Comparison of ENCODE assay signal across 8 cellular contexts in genomic region chr11:75351541-75352416, GRCh38. TPM values are rescaled to one million over a fixed set of nuclear protein-coding genes. Genes with fewer than 3 reads are reported as not detected.
DNase-seq lines count a peak whose midpoint lies in the region; ATAC-seq, FAIRE-seq and TF ChIP-seq lines count a peak whose summit lies in the region.

Gene ARRB1, minus strand, starts transcription at chr11:75351661. Its CDS starts 54 bp downstream, at chr11:75351607.

- H3K27me3 ChIP-seq in GM12878 (replicated peaks in 1 of 2; ENCODE audit: control insufficient read depth in 2 of 2, insufficient read depth in 2 of 2, low read length in 1 of 2), result peaks cover 0 to 4% of the 10 kb centered on the region in 2 experiments; a peak in 1 of 4 replicates

- 2% methylated on average over 59 of the region's 95 CpGs for WGBS in GM12878 (ENCODE audit: insufficient coverage, insufficient replicate concordance, low lambda C conversion rate, missing lambda C conversion rate)

- POLR2A ChIA-PET in GM12878 (lab: Charles Lee), result interaction anchor here (0.6 to 2.2 kb wide), 5 partner anchors 11 to 64 kb away, joined by 3 to 8 read pairs (median 4); no protein-coding TSS in a partner anchor

- H3K27ac ChIP-seq in GM12878 (ENCODE audit: control insufficient read depth, insufficient read depth), result no peak within 1 kb of the TSS; the same call in 1 of the 2 replicates

- RAD21 ChIA-PET in GM12878 (lab: Charles Lee; ENCODE audit: unreplicated experiment), result interaction anchor here (0.9 to 3.3 kb wide), 6 partner anchors 11 to 93 kb away, joined by 3 to 14 read pairs (median 8); no protein-coding TSS in a partner anchor

- no peaks in the 10 kb centered on the region for H3K9me3 ChIP-seq in GM12878 (replicated peaks; ENCODE audit: control insufficient read depth, insufficient read depth, low read length)

- SMC1A ChIA-PET in GM12878 (lab: Charles Lee; ENCODE audit: uncharacterized antibody, unreplicated experiment), result interaction anchor here (0.8 to 2.4 kb wide), 6 partner anchors 8 to 72 kb away, joined by 3 to 9 read pairs (median 5); no protein-coding TSS in a partner anchor

- peak; percentile 51; the same call in 1 of the 2 replicates for TF ChIP-seq POLR2A in GM12878 (IDR thresholded peaks at IDR 0.05; ENCODE audit: low read depth, low read length)

- H3K36me3 ChIP-seq in GM12878 (ENCODE audit: control insufficient read depth in 2 of 2, insufficient read depth in 2 of 2, low read length in 1 of 2), result no peaks in the 10 kb centered on the region

- peaks cover 7% of the 10 kb centered on the region for H3K36me3 Mint-ChIP-seq in T-helper 2 cell treated with Interferon-gamma antibody and Interleukin-4, amounts not matched to agents 5 μg/mL and 100 μg/mL, for 36 hours (ENCODE audit: low read depth)

- peak within 1 kb of the TSS; percentile 87 for H3K4me3 Mint-ChIP-seq in T-helper 2 cell treated with Interferon-gamma antibody and Interleukin-4, amounts not matched to agents 5 μg/mL and 100 μg/mL, for 36 hours

- DNase-seq in CD1c-positive myeloid dendritic cell (ENCODE audit: extremely low spot score) (peak; percentile 85), HT1080 (ENCODE audit: low read depth) (no peak), GM12878 (ENCODE audit: low read depth, low spot score) (no peak), sciatic nerve (ENCODE audit: low spot score) (peak; percentile 79)
- peak; percentile 53 for DNase-seq in T-helper 2 cell treated with Interferon-gamma antibody and Interleukin-4, amounts not matched to agents 5 μg/mL and 100 μg/mL, for 36 hours (ENCODE audit: low spot score)

- peaks cover 37% of the 10 kb centered on the region for H3K4me1 Mint-ChIP-seq in T-helper 2 cell treated with Interferon-gamma antibody and Interleukin-4, amounts not matched to agents 5 μg/mL and 100 μg/mL, for 36 hours (ENCODE audit: low read depth)

- in situ Hi-C loops in GM12878 (cut with MboI), result no loop called here

- CTCF ChIA-PET in GM12878 (lab: Yijun Ruan, JAX), result interaction anchor here (0.9 to 4.4 kb wide), 11 partner anchors 9 to 170 kb away, joined by 3 to 25 read pairs (median 6); no protein-coding TSS in a partner anchor

- no peaks in the 10 kb centered on the region for H4K20me1 ChIP-seq in GM12878 (ENCODE audit: control insufficient read depth, insufficient read depth)

- peaks cover 25% of the 10 kb centered on the region for H3K79me2 ChIP-seq in GM12878 (ENCODE audit: control insufficient read depth, insufficient read depth, low read length)

- peak within 1 kb of the TSS; percentile 92 for H3K4me2 ChIP-seq in GM12878 (ENCODE audit: control insufficient read depth, insufficient read depth)

- H3K27ac Mint-ChIP-seq in T-helper 2 cell treated with Interferon-gamma antibody and Interleukin-4, amounts not matched to agents 5 μg/mL and 100 μg/mL, for 36 hours, result peak within 1 kb of the TSS; percentile 92

- FAIRE-seq in GM12878 (lab: Jason Lieb, UNC), result no peak

- no peaks in the 10 kb centered on the region for H3K9me3 Mint-ChIP-seq in T-helper 2 cell treated with Interferon-gamma antibody and Interleukin-4, amounts not matched to agents 5 μg/mL and 100 μg/mL, for 36 hours

- intact Hi-C loops in GM12878 (cut with micrococcal nuclease; ENCODE audit: unreplicated experiment), result no loop called here
- intact Hi-C loops in sciatic nerve (cut with DNase I), result no loop called here

- peak within 1 kb of the TSS; percentile 73 for H3K4me3 ChIP-seq in GM12878
- peak within 1 kb of the TSS; percentile 78 for H3K4me3 ChIP-seq in iPS-11a (ENCODE audit: low read depth, low read length)

- no TSS peak for BruUV-seq in GM12878 (replicated peaks; lab: Mats Ljungman, UMichigan)

- H3K9ac ChIP-seq in GM12878 (ENCODE audit: control insufficient read depth, insufficient read depth, low read length), result peak within 1 kb of the TSS; percentile 58

- H3K4me1 ChIP-seq in GM12878 (ENCODE audit: control insufficient read depth, insufficient read depth, low read length), result peaks cover 13% of the 10 kb centered on the region; the same call in 1 of the 2 replicates

- no peak for TF ChIP-seq CTCF in GM12878 (IDR thresholded peaks at IDR 0.05 in 2 of 3, conservative IDR thresholded peaks at IDR 0.05 in 1 of 3; ENCODE audit: control insufficient read depth in 2 of 3, extremely low read depth in 1 of 3, insufficient read depth in 1 of 3, low read depth in 3 of 3, low read length in 3 of 3)

- no peak for TF ChIP-seq RAD21 in GM12878 (IDR thresholded peaks at IDR 0.05; ENCODE audit: insufficient read depth, low read depth, low read length)

- ATAC-seq in GM12878 (peak; percentile 61), sciatic nerve (peak; percentile 64), HG02981 (IDR thresholded peaks at IDR 0.05; ENCODE audit: unreplicated experiment) (no peak), GM18873 (IDR thresholded peaks at IDR 0.05; ENCODE audit: low FRiP score, unreplicated experiment) (no peak)

- peak within 1 kb of the TSS; percentile 71 for H2AFZ ChIP-seq in GM12878 (ENCODE audit: control insufficient read depth, low read depth, low read length)

- H3K27me3 Mint-ChIP-seq in T-helper 2 cell treated with Interferon-gamma antibody and Interleukin-4, amounts not matched to agents 5 μg/mL and 100 μg/mL, for 36 hours (ENCODE audit: low read depth), result no peaks in the 10 kb centered on the region

- TF ChIP-seq EP300 in GM12878 (IDR thresholded peaks at IDR 0.05; ENCODE audit: borderline replicate concordance in 1 of 2, control insufficient read depth in 1 of 2, low read depth in 2 of 2, low read length in 2 of 2), result no peak

TF ChIP-seq in GM12878, 131 proteins besides CTCF, POLR2A, EP300 and RAD21 (continues in another document):
- TF ChIP-seq NFIC (IDR thresholded peaks at IDR 0.05; ENCODE audit: low read depth, low read length) (no peak), ATF7 (IDR thresholded peaks at IDR 0.05; ENCODE audit: low read depth) (no peak), NKRF (conservative IDR thresholded peaks at IDR 0.05) (peak; percentile 34; the same call in 1 of the 2 replicates), DPF2 (IDR thresholded peaks at IDR 0.05) (peak; percentile 16), BACH1 (IDR thresholded peaks at IDR 0.05; ENCODE audit: borderline replicate concordance) (peak; percentile 74; the same call in 1 of the 2 replicates), EGR1 (IDR thresholded peaks at IDR 0.05; ENCODE audit: borderline replicate concordance in 1 of 2, low read depth in 2 of 2, low read length in 2 of 2) (0 out of 3 replicates have a peak, but pooled peaks of 1 of the 2 experiments have one; percentile 12), BHLHE40 (IDR thresholded peaks at IDR 0.05; ENCODE audit: borderline replicate concordance in 1 of 2, low read depth in 2 of 2, low read length in 1 of 2) (peak; percentile 23 to 78; a peak in 3 of 4 replicates), RFX5 (IDR thresholded peaks at IDR 0.05; ENCODE audit: low read depth, low read length) (no peak)
- TF ChIP-seq, protein P1, sequence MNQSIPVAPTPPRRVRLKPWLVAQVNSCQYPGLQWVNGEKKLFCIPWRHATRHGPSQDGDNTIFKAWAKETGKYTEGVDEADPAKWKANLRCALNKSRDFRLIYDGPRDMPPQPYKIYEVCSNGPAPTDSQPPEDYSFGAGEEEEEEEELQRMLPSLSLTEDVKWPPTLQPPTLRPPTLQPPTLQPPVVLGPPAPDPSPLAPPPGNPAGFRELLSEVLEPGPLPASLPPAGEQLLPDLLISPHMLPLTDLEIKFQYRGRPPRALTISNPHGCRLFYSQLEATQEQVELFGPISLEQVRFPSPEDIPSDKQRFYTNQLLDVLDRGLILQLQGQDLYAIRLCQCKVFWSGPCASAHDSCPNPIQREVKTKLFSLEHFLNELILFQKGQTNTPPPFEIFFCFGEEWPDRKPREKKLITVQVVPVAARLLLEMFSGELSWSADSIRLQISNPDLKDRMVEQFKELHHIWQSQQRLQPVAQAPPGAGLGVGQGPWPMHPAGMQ (IDR thresholded peaks at IDR 0.05; ENCODE audit: borderline replicate concordance), result peak; percentile 32; the same call in 1 of the 2 replicates

RNA-seq across cellular contexts. Expression of gene ARRB1, which starts in this region (rescaled TPM):
- 7.3 and 10.6 TPM in 2 replicates for total RNA-seq in HT1080 (2014; rRNA removed; shearing (Covaris generic))
- polyA plus RNA-seq in HT1080 (2015; cell fraction: cytosol; rRNA removed), result 5.2 and 5.5 TPM in 2 replicates
- 4.0 and 4.8 TPM in 2 replicates for polyA plus RNA-seq in HT1080 (2015; cell fraction: nucleus; rRNA removed)
- total RNA-seq in GM12878 (2013; cell fraction: nucleolus; rRNA removed), result 30.0 and 32.4 TPM in 2 replicates
- total RNA-seq in GM12878 (2014; rRNA removed) (1.0 and 1.5 TPM in 2 replicates), GM12878 (2014; rRNA removed; fragmentation: Illumina TruSeq; extraction: Trizol) (2.3 TPM in 2 replicates), GM12878 (2021) (2.9 and 3.0 TPM in 2 replicates), sciatic nerve (70.8 TPM)
- 1.2 TPM for polyA plus RNA-seq in GM12878 (2011; ENCODE audit: low read depth)
- polyA plus RNA-seq in GM12878 (2011; rRNA removed) (7.5 and 12.9 TPM in 2 replicates), GM12878 (2014; fragmentation: Illumina TruSeq; extraction: Trizol) (1.1 and 1.8 TPM in 2 replicates), GM12878 (2014; fragmentation: Nextera tagmentation; extraction: Ambion mirVana) (under 1 TPM; 0.42 TPM), GM12878 (2014; rRNA removed) (1.6 and 1.8 TPM in 2 replicates), GM12878 (2016; fragmentation: Nextera tagmentation; extraction: Ambion mirVana) (under 1 TPM; 0.39 to 0.42 TPM)
- 15.9 and 18.2 TPM in 2 replicates for polyA plus RNA-seq in GM12878 (2011; cell fraction: cytosol; rRNA removed)
- polyA plus RNA-seq in GM12878 (2011; cell fraction: nucleus; rRNA removed), result 15.6 and 17.4 TPM in 2 replicates
- polyA plus RNA-seq in GM12878 (2012), result 1.4 and 2.4 TPM in 2 replicates
- polyA minus RNA-seq in GM12878 (2011; rRNA and poly(A)+ RNA removed), result 47.7 and 49.8 TPM in 2 replicates
- polyA minus RNA-seq in GM12878 (2011; cell fraction: cytosol; rRNA and poly(A)+ RNA removed), result 7.7 and 9.0 TPM in 2 replicates
- polyA minus RNA-seq in GM12878 (2011; cell fraction: nucleus; rRNA and poly(A)+ RNA removed), result 17.9 and 26.8 TPM in 2 replicates

Comparison
In these comparisons a context has a peak if more than half of its experiments do, and no peak if none do; other contexts are left out.
1. DNase-seq: peak in CD1c-positive myeloid dendritic cell (single experiment), T-helper 2 cell treated with Interferon-gamma antibody and Interleukin-4, amounts not matched to agents 5 μg/mL and 100 μg/mL, for 36 hours (single experiment) and sciatic nerve (single experiment); none in HT1080 (single experiment) and GM12878 (single experiment).
2. ATAC-seq: peak in GM12878 (single experiment) and sciatic nerve (single experiment); none in HG02981 (single experiment) and GM18873 (single experiment).